11 cellular contexts compared by ENCODE assay signal in the genomic region with DNA sequence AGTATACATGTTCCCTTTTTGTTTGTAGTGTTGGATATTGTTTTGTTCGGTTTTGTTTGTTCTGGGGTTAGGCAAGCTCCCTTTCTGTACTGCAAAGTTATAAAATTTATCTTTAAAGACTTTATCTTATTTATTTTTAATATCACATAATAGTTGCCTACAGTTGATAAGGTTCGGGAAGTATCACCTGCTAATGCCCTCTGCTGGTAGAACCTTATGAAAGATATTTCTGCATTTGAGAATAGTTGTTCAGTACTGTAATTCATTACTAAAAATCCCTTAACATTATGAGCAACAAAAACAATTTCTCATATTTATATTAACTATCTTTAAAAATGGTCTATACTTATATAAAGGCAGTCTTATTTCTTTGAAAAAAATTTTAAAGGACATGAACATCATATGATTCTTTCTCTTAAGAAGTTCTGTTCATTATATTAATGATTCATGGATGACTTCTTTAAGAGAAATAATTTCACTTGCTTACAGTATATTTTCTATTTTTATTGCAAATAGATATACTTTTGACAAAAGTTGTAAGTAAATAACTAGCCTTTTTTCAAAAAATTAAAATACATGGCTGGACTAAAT.
DNase-seq lines count a peak whose midpoint lies in the region; ATAC-seq, FAIRE-seq and TF ChIP-seq lines count a peak whose summit lies in the region.
"Had no signal": no experiment of that assay in that cellular context is flagged by ENCODE, and none has a peak within 500 bp of the region (broad histone marks: within the 10 kb centered on the region; RNA-seq: fewer than 3 reads in every experiment).

No MANE protein-coding gene starts in this region.

- no peaks in the 10 kb centered on the region for H3K4me1 Mint-ChIP-seq in activated CD4-positive, alpha-beta memory T cell treated with anti-CD3 and anti-CD28 coated beads, Interleukin-2, amount 10 ng/mL, durations not matched to agents 7 days and 5 days

- peak; percentile 66 for TF ChIP-seq CTCF in retinal pigment epithelial cell (conservative IDR thresholded peaks at IDR 0.05; ENCODE audit: low read depth, low read length)

- H3K36me3 Mint-ChIP-seq in activated CD4-positive, alpha-beta memory T cell treated with anti-CD3 and anti-CD28 coated beads, Interleukin-2, amount 10 ng/mL, durations not matched to agents 7 days and 5 days (ENCODE audit: low read depth): no peaks in the 10 kb centered on the region

- DNase-seq in NCI-H2171 treated with DMSO at 0.1 percent for 48 hours (lab: John Stamatoyannopoulos, UW) (peak; percentile 2), NCI-H2171 (lab: John Stamatoyannopoulos, UW) (no peak), NCI-H460 (ENCODE audit: extremely low read depth, low read depth) (peak; percentile 5), retinal pigment epithelial cell (ENCODE audit: low read depth) (no peak), activated gamma-delta T cell (lab: John Stamatoyannopoulos, UW) (no peak)
- no peak for DNase-seq in activated CD4-positive, alpha-beta memory T cell treated with anti-CD3 and anti-CD28 coated beads, Interleukin-2, amount 10 ng/mL, durations not matched to agents 7 days and 5 days
- DNase-seq: activated CD4-positive, alpha-beta T cell treated with anti-CD3 and anti-CD28 coated beads, Interleukin-2, amount 50 U/mL, for 4 hours; uterus had no signal

- CTCF ChIA-PET in activated CD4-positive, alpha-beta memory T cell treated with anti-CD3 and anti-CD28 coated beads, Interleukin-2, amount 10 ng/mL, durations not matched to agents 7 days and 5 days (lab: Charles Lee): no interaction called here

- no peak overlapping the region for H3K27ac Mint-ChIP-seq in activated CD4-positive, alpha-beta memory T cell treated with anti-CD3 and anti-CD28 coated beads, Interleukin-2, amount 10 ng/mL, durations not matched to agents 7 days and 5 days

- FAIRE-seq in colon (lab: Jason Lieb, UNC): peak; percentile 69
- FAIRE-seq: GM12892 had no signal

- POLR2A ChIA-PET in activated CD4-positive, alpha-beta memory T cell treated with anti-CD3 and anti-CD28 coated beads, Interleukin-2, amount 10 ng/mL, durations not matched to agents 7 days and 5 days (lab: Charles Lee): no interaction called here

- H3K4me3 Mint-ChIP-seq in activated CD4-positive, alpha-beta memory T cell treated with anti-CD3 and anti-CD28 coated beads, Interleukin-2, amount 10 ng/mL, durations not matched to agents 7 days and 5 days: no peak overlapping the region

- no peak for ATAC-seq in HG03097 (IDR thresholded peaks at IDR 0.05; ENCODE audit: low FRiP score, unreplicated experiment)

- H3K27me3 Mint-ChIP-seq in activated CD4-positive, alpha-beta memory T cell treated with anti-CD3 and anti-CD28 coated beads, Interleukin-2, amount 10 ng/mL, durations not matched to agents 7 days and 5 days: no peaks in the 10 kb centered on the region

- no peak overlapping the region for H3K4me3 ChIP-seq in retinal pigment epithelial cell (ENCODE audit: low read length)
- H3K4me3 ChIP-seq: uterus had no signal

- peaks cover 6% of the 10 kb centered on the region for H3K9me3 Mint-ChIP-seq in activated CD4-positive, alpha-beta memory T cell treated with anti-CD3 and anti-CD28 coated beads, Interleukin-2, amount 10 ng/mL, durations not matched to agents 7 days and 5 days

Comparison
In these comparisons a context has a peak if more than half of its experiments do, and no peak if none do; other contexts are left out.
1. DNase-seq: peak in NCI-H2171 treated with DMSO at 0.1 percent for 48 hours (single experiment) and NCI-H460 (single experiment); none in NCI-H2171 (single experiment), retinal pigment epithelial cell (single experiment), activated gamma-delta T cell (single experiment) and activated CD4-positive, alpha-beta memory T cell treated with anti-CD3 and anti-CD28 coated beads, Interleukin-2, amount 10 ng/mL, durations not matched to agents 7 days and 5 days (single experiment).